19 cellular contexts compared by ENCODE assay signal in the genomic region with DNA sequence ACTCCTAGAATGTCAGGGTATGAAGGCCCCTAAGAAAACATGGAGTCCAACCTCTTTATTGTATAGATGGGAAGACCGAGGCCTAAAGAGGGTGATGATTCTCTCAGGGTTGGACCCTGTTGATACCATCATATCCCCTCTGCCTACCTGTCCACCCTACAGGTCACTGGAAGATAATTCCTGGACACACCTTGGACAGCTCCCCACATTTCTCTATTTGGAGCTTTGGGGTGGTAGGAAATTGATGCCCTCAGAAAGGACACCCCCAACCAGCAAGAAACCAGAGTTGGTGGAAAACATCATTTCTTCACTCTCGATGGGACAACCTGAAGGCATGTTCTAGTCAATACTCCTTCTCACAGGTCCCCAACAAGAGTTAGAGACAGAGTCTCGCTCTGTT. TPM values are rescaled to one million over a fixed set of nuclear protein-coding genes. Genes with fewer than 3 reads are reported as not detected.
DNase-seq lines count a peak whose midpoint lies in the region; ATAC-seq, FAIRE-seq and TF ChIP-seq lines count a peak whose summit lies in the region.
"Had no signal": no experiment of that assay in that cellular context is flagged by ENCODE, and none has a peak within 500 bp of the region (broad histone marks: within the 10 kb centered on the region; RNA-seq: fewer than 3 reads in every experiment).

No MANE protein-coding gene starts in this region.

- TF ChIP-seq EP300 in A549 (IDR thresholded peaks at IDR 0.05) (no peak), Ishikawa (IDR thresholded peaks at IDR 0.05; ENCODE audit: borderline replicate concordance) (no peak)

- H3K9ac ChIP-seq in BLaER1 treated with 17β-estradiol and CSF1 and Interleukin-3, amounts not matched to agents 10 nM and 100 nM, result no peak overlapping the region

- peaks cover 40 to 48% (median 46%) of the 10 kb centered on the region in 11 experiments for H3K27me3 ChIP-seq in BLaER1 treated with 17β-estradiol and CSF1 and Interleukin-3, amounts not matched to agents 10 nM and 100 nM

- TF ChIP-seq POLR2A in A549 (IDR thresholded peaks at IDR 0.05; ENCODE audit: low read length), result no peak

- no peak overlapping the region for H3K4me3 ChIP-seq in A549
- no peak overlapping the region for H3K4me3 ChIP-seq in BLaER1 treated with 17β-estradiol and CSF1 and Interleukin-3, amounts not matched to agents 10 nM and 100 nM

- CTCF ChIA-PET in A549 (lab: Yijun Ruan, JAX), result interaction anchor here (1.0 to 1.3 kb wide), 2 partner anchors 24 to 163 kb away, joined by 3 to 5 read pairs; no protein-coding TSS in a partner anchor

- H3K36me3 ChIP-seq in BLaER1 treated with 17β-estradiol and CSF1 and Interleukin-3, amounts not matched to agents 10 nM and 100 nM, result peaks cover 0 to 13% (median 4%) of the 10 kb centered on the region in 11 experiments; a peak in 3 of 22 replicates

- FAIRE-seq in A549 (lab: Jason Lieb, UNC) (no peak), frontal cortex (lab: Jason Lieb, UNC) (no peak)
- FAIRE-seq: GM12892, H1 had no signal

- TF ChIP-seq RAD21 in A549 (conservative IDR thresholded peaks at IDR 0.05 in 1 of 2, IDR thresholded peaks at IDR 0.05 in 1 of 2) (no peak), Ishikawa (IDR thresholded peaks at IDR 0.05; ENCODE audit: low read depth) (no peak)

- 85% methylated on average over 3 of the region's 3 CpGs for WGBS in A549 (ENCODE audit: missing lambda C conversion rate)

- DNase-seq in A549 (ENCODE audit: low read depth in 1 of 2, low spot score in 1 of 2) (no peak), Right ventricle myocardium inferior (ENCODE audit: missing footprints) (no peak), frontal cortex (ENCODE audit: low spot score in 2 of 2) (no peak), amygdala (lab: John Stamatoyannopoulos, UW) (no peak)
- DNase-seq: 8988T; C1 segment of cervical spinal cord; Calu3; CD4-positive, alpha-beta memory T cell; COR-L47; DMS53; DMS79 treated with DMSO at 0.1 percent for 48 hours; GF-D8; H7; HCEC 1CT had no signal

- no peaks in the 10 kb centered on the region for H3K4me1 ChIP-seq in A549
- peaks cover 28 to 38% (median 32%) of the 10 kb centered on the region in 10 experiments for H3K4me1 ChIP-seq in BLaER1 treated with 17β-estradiol and CSF1 and Interleukin-3, amounts not matched to agents 10 nM and 100 nM

- peaks cover 0 to 21% (median 0%) of the 10 kb centered on the region in 11 experiments; a peak in 9 of 22 replicates for H4K20me1 ChIP-seq in BLaER1 treated with 17β-estradiol and CSF1 and Interleukin-3, amounts not matched to agents 10 nM and 100 nM

- H3K9me3 ChIP-seq in A549, result no peaks in the 10 kb centered on the region
- H3K9me3 ChIP-seq in BLaER1 treated with 17β-estradiol and CSF1 and Interleukin-3, amounts not matched to agents 10 nM and 100 nM (replicated peaks in 1 of 11), result no peaks in the 10 kb centered on the region

- H3K4me2 ChIP-seq in A549, result no peak overlapping the region
- peak overlapping the region in 7 of 11 experiments; percentile 11 to 56 (median 39); a peak in 7 of 22 replicates for H3K4me2 ChIP-seq in BLaER1 treated with 17β-estradiol and CSF1 and Interleukin-3, amounts not matched to agents 10 nM and 100 nM

- H3K27ac ChIP-seq in A549, result no peak overlapping the region
- no peak overlapping the region for H3K27ac ChIP-seq in BLaER1 treated with 17β-estradiol and CSF1 and Interleukin-3, amounts not matched to agents 10 nM and 100 nM

- no peak for TF ChIP-seq CTCF in A549 (IDR thresholded peaks at IDR 0.05)

- ATAC-seq in A549 (no peak), Right ventricle myocardium inferior (no peak)

- intact Hi-C loops in Right ventricle myocardium inferior (cut with DNase I), result no loop called here

- POLR2A ChIA-PET in A549 (lab: Yijun Ruan, JAX), result no interaction called here

TF ChIP-seq in A549, 52 proteins besides CTCF, POLR2A, EP300 and RAD21 (continues in another document):
- TF ChIP-seq, protein P1, sequence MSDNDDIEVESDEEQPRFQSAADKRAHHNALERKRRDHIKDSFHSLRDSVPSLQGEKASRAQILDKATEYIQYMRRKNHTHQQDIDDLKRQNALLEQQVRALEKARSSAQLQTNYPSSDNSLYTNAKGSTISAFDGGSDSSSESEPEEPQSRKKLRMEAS (IDR thresholded peaks at IDR 0.05), result no peak
- TF ChIP-seq SREBF2 (IDR thresholded peaks at IDR 0.05), result no peak
- TF ChIP-seq, protein P2, sequence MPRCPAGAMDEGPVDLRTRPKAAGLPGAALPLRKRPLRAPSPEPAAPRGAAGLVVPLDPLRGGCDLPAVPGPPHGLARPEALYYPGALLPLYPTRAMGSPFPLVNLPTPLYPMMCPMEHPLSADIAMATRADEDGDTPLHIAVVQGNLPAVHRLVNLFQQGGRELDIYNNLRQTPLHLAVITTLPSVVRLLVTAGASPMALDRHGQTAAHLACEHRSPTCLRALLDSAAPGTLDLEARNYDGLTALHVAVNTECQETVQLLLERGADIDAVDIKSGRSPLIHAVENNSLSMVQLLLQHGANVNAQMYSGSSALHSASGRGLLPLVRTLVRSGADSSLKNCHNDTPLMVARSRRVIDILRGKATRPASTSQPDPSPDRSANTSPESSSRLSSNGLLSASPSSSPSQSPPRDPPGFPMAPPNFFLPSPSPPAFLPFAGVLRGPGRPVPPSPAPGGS (IDR thresholded peaks at IDR 0.05), result no peak

TF ChIP-seq in Ishikawa, 13 proteins besides CTCF, POLR2A, EP300 and RAD21:
- no peak for TF ChIP-seq TCF12 (IDR thresholded peaks at IDR 0.05; ENCODE audit: low read depth)
- TF ChIP-seq, protein P1 (IDR thresholded peaks at IDR 0.05), result no peak
- TF ChIP-seq, protein P3, sequence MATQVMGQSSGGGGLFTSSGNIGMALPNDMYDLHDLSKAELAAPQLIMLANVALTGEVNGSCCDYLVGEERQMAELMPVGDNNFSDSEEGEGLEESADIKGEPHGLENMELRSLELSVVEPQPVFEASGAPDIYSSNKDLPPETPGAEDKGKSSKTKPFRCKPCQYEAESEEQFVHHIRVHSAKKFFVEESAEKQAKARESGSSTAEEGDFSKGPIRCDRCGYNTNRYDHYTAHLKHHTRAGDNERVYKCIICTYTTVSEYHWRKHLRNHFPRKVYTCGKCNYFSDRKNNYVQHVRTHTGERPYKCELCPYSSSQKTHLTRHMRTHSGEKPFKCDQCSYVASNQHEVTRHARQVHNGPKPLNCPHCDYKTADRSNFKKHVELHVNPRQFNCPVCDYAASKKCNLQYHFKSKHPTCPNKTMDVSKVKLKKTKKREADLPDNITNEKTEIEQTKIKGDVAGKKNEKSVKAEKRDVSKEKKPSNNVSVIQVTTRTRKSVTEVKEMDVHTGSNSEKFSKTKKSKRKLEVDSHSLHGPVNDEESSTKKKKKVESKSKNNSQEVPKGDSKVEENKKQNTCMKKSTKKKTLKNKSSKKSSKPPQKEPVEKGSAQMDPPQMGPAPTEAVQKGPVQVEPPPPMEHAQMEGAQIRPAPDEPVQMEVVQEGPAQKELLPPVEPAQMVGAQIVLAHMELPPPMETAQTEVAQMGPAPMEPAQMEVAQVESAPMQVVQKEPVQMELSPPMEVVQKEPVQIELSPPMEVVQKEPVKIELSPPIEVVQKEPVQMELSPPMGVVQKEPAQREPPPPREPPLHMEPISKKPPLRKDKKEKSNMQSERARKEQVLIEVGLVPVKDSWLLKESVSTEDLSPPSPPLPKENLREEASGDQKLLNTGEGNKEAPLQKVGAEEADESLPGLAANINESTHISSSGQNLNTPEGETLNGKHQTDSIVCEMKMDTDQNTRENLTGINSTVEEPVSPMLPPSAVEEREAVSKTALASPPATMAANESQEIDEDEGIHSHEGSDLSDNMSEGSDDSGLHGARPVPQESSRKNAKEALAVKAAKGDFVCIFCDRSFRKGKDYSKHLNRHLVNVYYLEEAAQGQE (IDR thresholded peaks at IDR 0.05; ENCODE audit: low read depth), result peak; percentile 75

RNA-seq across cellular contexts. Expression of a gene that starts 3.0 kb away (rescaled TPM):
- polyA plus RNA-seq in A549 (2011; rRNA removed) (0.58 and 0.63 TPM in 2 replicates), A549 (2017; fragmentation: RNase III; extraction: RNeasy Plus Mini Kit Qiagen cat#74134 plus additional on column Dnase treatment) (0.53 to 0.79 TPM (median 0.58 TPM) in 3 replicates)
- polyA plus RNA-seq in A549 (2012; cell fraction: cytosol; rRNA removed), result 0.34 and 0.48 TPM in 2 replicates
- polyA plus RNA-seq in A549 (2012; cell fraction: nucleus; rRNA removed), result 1.0 and 1.2 TPM in 2 replicates
- polyA minus RNA-seq in A549 (2011; rRNA and poly(A)+ RNA removed), result 0.49 and 0.50 TPM in 2 replicates
- total RNA-seq in Right ventricle myocardium inferior (73.6 TPM), frontal cortex (2.0 TPM)
- total RNA-seq: B cell, H1 had no signal

RNA-seq across cellular contexts. Expression of a gene that starts 56.4 kb away (rescaled TPM):
- 5.2 and 5.6 TPM in 2 replicates for polyA plus RNA-seq in A549 (2011; rRNA removed)
- polyA plus RNA-seq in A549 (2012; cell fraction: cytosol; rRNA removed), result 4.3 and 5.6 TPM in 2 replicates
- polyA plus RNA-seq in A549 (2012; cell fraction: nucleus; rRNA removed), result 19.5 and 21.2 TPM in 2 replicates
- 3.9 to 4.9 TPM (median 4.0 TPM) in 3 replicates for polyA plus RNA-seq in A549 (2017; fragmentation: RNase III; extraction: RNeasy Plus Mini Kit Qiagen cat#74134 plus additional on column Dnase treatment)
- polyA minus RNA-seq in A549 (2011; rRNA and poly(A)+ RNA removed), result 10.3 and 10.7 TPM in 2 replicates
- total RNA-seq in Right ventricle myocardium inferior, result 44.3 TPM
- 7.7 TPM for total RNA-seq in frontal cortex

RNA-seq across cellular contexts. Expression of a gene that starts 57.9 kb away (rescaled TPM):
- polyA plus RNA-seq in A549 (2011; rRNA removed) (7.5 and 8.3 TPM in 2 replicates), A549 (2017; fragmentation: RNase III; extraction: RNeasy Plus Mini Kit Qiagen cat#74134 plus additional on column Dnase treatment) (4.7 to 5.1 TPM (median 4.8 TPM) in 3 replicates)
- 1.2 and 1.4 TPM in 2 replicates for polyA plus RNA-seq in A549 (2012; cell fraction: cytosol; rRNA removed)
- 1.1 and 1.2 TPM in 2 replicates for polyA plus RNA-seq in A549 (2012; cell fraction: nucleus; rRNA removed)
- polyA minus RNA-seq in A549 (2011; rRNA and poly(A)+ RNA removed), result 8.0 and 8.5 TPM in 2 replicates
- total RNA-seq in Right ventricle myocardium inferior (13.4 TPM), frontal cortex (111 TPM)

Comparison
In these comparisons a context has a peak if more than half of its experiments do, and no peak if none do; other contexts are left out.
1. RNA of a gene that starts 3.0 kb away (total RNA-seq): 73.6 TPM in Right ventricle myocardium inferior (single experiment); 2.0 TPM in frontal cortex (single experiment); every median in the first group is over 10 times any median in the second.